8 cellular contexts compared by ENCODE assay signal in genomic region chr3:56556908-56557814, GRCh38. TPM values are rescaled to one million over a fixed set of nuclear protein-coding genes. Genes with fewer than 3 reads are reported as not detected.
DNase-seq lines count a peak whose midpoint lies in the region; ATAC-seq, FAIRE-seq and TF ChIP-seq lines count a peak whose summit lies in the region.

Gene CCDC66, plus strand, starts transcription at chr3:56557175. Its CDS starts 68 bp downstream, at chr3:56557243.

- peak; percentile 100 for ATAC-seq in GM19043 (IDR thresholded peaks at IDR 0.05; ENCODE audit: low read depth, unreplicated experiment)
- peak; percentile 96 for ATAC-seq in HG03378 (IDR thresholded peaks at IDR 0.05; ENCODE audit: unreplicated experiment)

- H3K4me1 ChIP-seq in kidney (ENCODE audit: control insufficient read depth in 1 of 2, insufficient read depth in 1 of 2, low read depth in 1 of 2, low read length in 2 of 2), result no peaks in the 10 kb centered on the region

- DNase-seq in Ammon's horn (ENCODE audit: low spot score) (peak; percentile 98), NCI-H446 treated with DMSO at 0.1 percent for 48 hours (lab: John Stamatoyannopoulos, UW) (peak; percentile 75), cerebellar nuclear complex (lab: John Stamatoyannopoulos, UW) (peak; percentile 30 to 85), kidney (peak; percentile 98)
- peak; percentile 91 for DNase-seq in activated CD4-positive, CD25-positive, alpha-beta regulatory T cell treated with anti-CD3 and anti-CD28 coated beads, Interleukin-2, amount 50 U/mL, for 72 hours
- peak; percentile 96 for DNase-seq in stimulated activated CD4-positive, alpha-beta T cell treated with anti-CD3 and anti-CD28 coated beads, Interleukin-15, amount 100 ng/mL, for 24 hours

- peak within 1 kb of the TSS; percentile 80 to 99 for H3K4me3 ChIP-seq in kidney (ENCODE audit: low read length in 2 of 2)

- peaks cover 2 to 7% of the 10 kb centered on the region in 2 donors for H3K36me3 ChIP-seq in kidney (ENCODE audit: control insufficient read depth in 1 of 2, insufficient read depth in 2 of 2, low read length in 2 of 2)

- FAIRE-seq in kidney (lab: Jason Lieb, UNC), result no peak

- intact Hi-C loops in kidney (cut with DNase I), result no loop called here

- no peaks in the 10 kb centered on the region for H3K9me3 ChIP-seq in kidney (ENCODE audit: control insufficient read depth in 1 of 2, low read length in 2 of 2)

- H3K9ac ChIP-seq in kidney (ENCODE audit: low read length in 2 of 2), result peak within 1 kb of the TSS; percentile 76 to 98

- TF ChIP-seq CTCF in kidney (IDR thresholded peaks at IDR 0.05; ENCODE audit: borderline replicate concordance, extremely low read depth, insufficient read depth), result peak; percentile 50

- peak within 1 kb of the TSS; percentile 5 to 77 for H3K27ac ChIP-seq in kidney (ENCODE audit: low read depth in 2 of 2, low read length in 2 of 2)

RNA-seq across cellular contexts. Expression of gene CCDC66, which starts in this region (rescaled TPM):
- 31.3 TPM for total RNA-seq in kidney
- 7.9 TPM for polyA plus RNA-seq in kidney (ENCODE audit: insufficient read depth, low read depth, low replicate concordance)

Comparison
In these comparisons a context has a peak if more than half of its experiments do, and no peak if none do; other contexts are left out.
1. Peak in every context shown above with its lines: DNase-seq, ATAC-seq, H3K4me3 ChIP-seq and H3K27ac ChIP-seq.